10 cellular contexts compared by ENCODE assay signal in genomic region chr3:138381413-138381901, GRCh38. TPM values are rescaled to one million over a fixed set of nuclear protein-coding genes. Genes with fewer than 3 reads are reported as not detected.
DNase-seq lines count a peak whose midpoint lies in the region; ATAC-seq and TF ChIP-seq lines count a peak whose summit lies in the region.
"Had no signal": no experiment of that assay in that cellular context is flagged by ENCODE, and none has a peak within 500 bp of the region (broad histone marks: within the 10 kb centered on the region; RNA-seq: fewer than 3 reads in every experiment).

No MANE protein-coding gene starts in this region.

- H3K9me3 Mint-ChIP-seq in neural crest cell = peaks cover 3% of the 10 kb centered on the region
- peaks cover 5% of the 10 kb centered on the region for H3K9me3 Mint-ChIP-seq in type B pancreatic cell
- H3K9me3 Mint-ChIP-seq in glutamatergic neuron (ENCODE audit: unreplicated experiment) = peaks cover 3% of the 10 kb centered on the region

- peak overlapping the region; percentile 96 for H3K27ac Mint-ChIP-seq in neural crest cell (ENCODE audit: unreplicated experiment)
- H3K27ac Mint-ChIP-seq in type B pancreatic cell = peak overlapping the region; percentile 48
- H3K27ac Mint-ChIP-seq in glutamatergic neuron (ENCODE audit: unreplicated experiment) = no peak overlapping the region

- no peak for ATAC-seq in GM19455 (IDR thresholded peaks at IDR 0.05; ENCODE audit: unreplicated experiment)
- no peak for ATAC-seq in GM18909 (IDR thresholded peaks at IDR 0.05; ENCODE audit: poor library complexity, unreplicated experiment)

- H3K4me1 Mint-ChIP-seq in neural crest cell (peaks cover 15% of the 10 kb centered on the region), type B pancreatic cell (ENCODE audit: unreplicated experiment) (peaks cover 11% of the 10 kb centered on the region), glutamatergic neuron (ENCODE audit: low read depth, unreplicated experiment) (no peaks in the 10 kb centered on the region)

- H3K4me3 Mint-ChIP-seq in neural crest cell = no peak overlapping the region
- H3K4me3 Mint-ChIP-seq in type B pancreatic cell = no peak overlapping the region
- H3K4me3 Mint-ChIP-seq in glutamatergic neuron (ENCODE audit: unreplicated experiment) = no peak overlapping the region

- TF ChIP-seq CTCF in neural crest cell (conservative IDR thresholded peaks at IDR 0.05) (no peak), type B pancreatic cell (conservative IDR thresholded peaks at IDR 0.05) (no peak), glutamatergic neuron (IDR thresholded peaks at IDR 0.05; ENCODE audit: partially characterized antibody, unreplicated experiment) (no peak)

- H3K27me3 Mint-ChIP-seq in neural crest cell (ENCODE audit: low read depth) (no peaks in the 10 kb centered on the region), type B pancreatic cell (no peaks in the 10 kb centered on the region), glutamatergic neuron (ENCODE audit: unreplicated experiment) (peaks cover 6% of the 10 kb centered on the region)

- DNase-seq in foreskin melanocyte (peak; percentile 38), neural crest cell (ENCODE audit: low read depth, low spot score) (no peak), type B pancreatic cell (ENCODE audit: extremely low spot score, unreplicated experiment) (no peak), glutamatergic neuron (no peak), dermis blood vessel endothelial cell (no peak)
- DNase-seq: NCI-H2081 had no signal

- H3K36me3 Mint-ChIP-seq in neural crest cell (ENCODE audit: low read depth) = peaks cover 3% of the 10 kb centered on the region
- peaks cover 21% of the 10 kb centered on the region for H3K36me3 Mint-ChIP-seq in type B pancreatic cell
- peaks cover 10% of the 10 kb centered on the region for H3K36me3 Mint-ChIP-seq in glutamatergic neuron (ENCODE audit: unreplicated experiment)

- H3K27ac ChIP-seq in angular gyrus (ENCODE audit: low read depth, low read length) = peak overlapping the region; percentile 98
- H3K27ac ChIP-seq: SK-N-MC had no signal

RNA-seq across cellular contexts. Expression of gene MRAS, which starts 33.1 kb away (rescaled TPM):
- total RNA-seq in neural crest cell = 24.7 and 27.0 TPM in 2 replicates
- 6.6 and 41.6 TPM in 2 replicates for total RNA-seq in type B pancreatic cell (ENCODE audit: low replicate concordance)
- 41.5 TPM for total RNA-seq in glutamatergic neuron (ENCODE audit: unreplicated experiment)
- total RNA-seq in dermis blood vessel endothelial cell = 6.8 and 11.5 TPM in 2 replicates

RNA-seq across cellular contexts. Expression of gene NME9, which starts 51.8 kb away (rescaled TPM):
- total RNA-seq in neural crest cell (0.79 TPM in 1 of 2 replicates, not detected in the other), type B pancreatic cell (ENCODE audit: low replicate concordance) (0.40 and 3.7 TPM in 2 replicates), glutamatergic neuron (ENCODE audit: unreplicated experiment) (0.47 TPM), dermis blood vessel endothelial cell (not detected in 2 replicates)

RNA-seq across cellular contexts. Expression of gene ESYT3, which starts 53.0 kb away (rescaled TPM):
- total RNA-seq in neural crest cell (0.44 and 1.1 TPM in 2 replicates), type B pancreatic cell (ENCODE audit: low replicate concordance) (1.6 and 2.0 TPM in 2 replicates), glutamatergic neuron (ENCODE audit: unreplicated experiment) (not detected), dermis blood vessel endothelial cell (not detected in 2 replicates)
